ENCODE assay signal across 15 cellular contexts in the genomic region with DNA sequence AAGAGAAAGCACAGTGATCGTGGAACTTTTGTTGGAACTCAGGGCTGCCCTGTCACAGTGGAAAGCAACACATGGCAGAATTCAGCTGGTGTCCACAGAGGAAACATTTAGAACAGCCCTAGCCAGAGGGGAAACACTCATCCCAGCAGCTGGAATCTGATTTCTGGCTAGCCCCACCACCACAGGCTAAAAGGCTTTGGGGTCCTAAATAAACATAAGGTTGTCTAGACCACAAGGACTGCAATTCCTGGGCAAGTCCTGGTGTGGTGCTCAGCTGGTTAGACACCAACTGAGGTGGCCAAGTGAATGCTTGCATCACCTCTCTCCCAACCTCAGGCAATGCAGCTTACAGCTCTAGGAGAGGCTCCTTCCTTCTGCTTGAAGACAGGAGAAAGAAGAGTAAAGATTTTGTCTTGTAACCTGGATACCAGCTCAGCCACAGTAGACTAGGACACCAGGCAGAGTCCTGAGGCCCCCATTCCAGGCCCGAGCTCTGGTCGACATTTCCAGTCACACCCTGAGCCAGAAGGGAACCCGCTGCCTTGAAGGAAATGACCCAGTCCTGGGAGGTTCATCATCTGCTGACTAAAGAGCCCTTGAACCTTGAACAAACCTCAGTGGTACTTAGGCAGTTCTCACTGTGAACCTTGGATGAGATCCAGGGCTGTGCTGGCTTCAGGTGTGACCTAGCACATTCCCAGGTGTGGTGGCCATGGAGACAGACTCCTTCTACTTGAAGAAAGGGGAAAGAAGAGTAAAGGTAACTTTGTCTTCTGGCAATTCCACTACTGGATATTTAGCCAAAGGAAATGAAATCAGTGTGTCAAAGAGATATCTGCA.
"Had no signal": no experiment of that assay in that cellular context is flagged by ENCODE, and none has a peak within 500 bp of the region (broad histone marks: within the 10 kb centered on the region; RNA-seq: fewer than 3 reads in every experiment).

No MANE protein-coding gene starts in this region.

- H3K27ac ChIP-seq: ascending aorta, ovary, suprapubic skin had no signal

- FAIRE-seq: bronchial epithelial cell had no signal

- H3K27ac Mint-ChIP-seq: activated naive CD4-positive, alpha-beta T cell treated with anti-CD3 and anti-CD28 coated beads, Interleukin-2, amount 10 ng/mL, durations not matched to agents 7 days and 5 days; activated T-helper 2 cell treated with anti-CD3 and anti-CD28 coated beads, Interferon-gamma antibody, Interleukin-2, Interleukin-4, amounts not matched to agents 10 μg/mL and 5 μg/mL and 100 μg/mL, durations not matched to agents 14 hours and 24 hours and 36 hours had no signal

- H3K9me3 ChIP-seq: ascending aorta, ovary, suprapubic skin had no signal

- H3K4me3 ChIP-seq: ascending aorta, ovary, suprapubic skin had no signal

- H3K36me3 ChIP-seq: ascending aorta, ovary, suprapubic skin had no signal

- DNase-seq: activated CD4-positive, alpha-beta T cell treated with anti-CD3 and anti-CD28 coated beads, Interleukin-2, amount 50 U/mL, for 48 hours; activated CD4-positive, CD25-positive, alpha-beta regulatory T cell treated with anti-CD3 and anti-CD28 coated beads, Interleukin-2, amount 50 U/mL, for 72 hours; activated naive CD4-positive, alpha-beta T cell treated with anti-CD3 and anti-CD28 coated beads, Interleukin-2, amount 10 ng/mL, durations not matched to agents 7 days and 5 days; dermis blood vessel endothelial cell; erythroblast; mesenchymal stem cell; ovary; stimulated activated CD4-positive, alpha-beta T cell treated with anti-CD3 and anti-CD28 coated beads, Interleukin-15, amount 100 ng/mL, for 24 hours; stimulated activated CD4-positive, alpha-beta T cell treated with anti-CD3 and anti-CD28 coated beads, Interleukin-4, amount 100 ng/mL, for 1 hour; stimulated activated naive CD8-positive, alpha-beta T cell treated with anti-CD3 and anti-CD28 coated beads, Interleukin-15, Interleukin-2, amounts not matched to agents 100 U/mL and 50 U/mL, for 24 hours had no signal

- H3K4me3 Mint-ChIP-seq: activated naive CD4-positive, alpha-beta T cell treated with anti-CD3 and anti-CD28 coated beads, Interleukin-2, amount 10 ng/mL, durations not matched to agents 7 days and 5 days had no signal

- H3K4me1 ChIP-seq: ascending aorta, suprapubic skin had no signal

- ATAC-seq: left lobe of liver; stimulated activated naive CD8-positive, alpha-beta T cell treated with anti-CD3 and anti-CD28 coated beads, Interleukin-15, Interleukin-2, amounts not matched to agents 100 U/mL and 50 U/mL, for 24 hours had no signal

- H3K9me3 Mint-ChIP-seq: activated T-helper 2 cell treated with anti-CD3 and anti-CD28 coated beads, Interferon-gamma antibody, Interleukin-2, Interleukin-4, amounts not matched to agents 10 μg/mL and 5 μg/mL and 100 μg/mL, durations not matched to agents 14 hours and 24 hours and 36 hours had no signal

- H3K4me1 Mint-ChIP-seq: activated naive CD4-positive, alpha-beta T cell treated with anti-CD3 and anti-CD28 coated beads, Interleukin-2, amount 10 ng/mL, durations not matched to agents 7 days and 5 days had no signal

- H3K27me3 ChIP-seq: ascending aorta, ovary, suprapubic skin had no signal
